Comparison of ENCODE assay signal across 22 cellular contexts in the genomic region with DNA sequence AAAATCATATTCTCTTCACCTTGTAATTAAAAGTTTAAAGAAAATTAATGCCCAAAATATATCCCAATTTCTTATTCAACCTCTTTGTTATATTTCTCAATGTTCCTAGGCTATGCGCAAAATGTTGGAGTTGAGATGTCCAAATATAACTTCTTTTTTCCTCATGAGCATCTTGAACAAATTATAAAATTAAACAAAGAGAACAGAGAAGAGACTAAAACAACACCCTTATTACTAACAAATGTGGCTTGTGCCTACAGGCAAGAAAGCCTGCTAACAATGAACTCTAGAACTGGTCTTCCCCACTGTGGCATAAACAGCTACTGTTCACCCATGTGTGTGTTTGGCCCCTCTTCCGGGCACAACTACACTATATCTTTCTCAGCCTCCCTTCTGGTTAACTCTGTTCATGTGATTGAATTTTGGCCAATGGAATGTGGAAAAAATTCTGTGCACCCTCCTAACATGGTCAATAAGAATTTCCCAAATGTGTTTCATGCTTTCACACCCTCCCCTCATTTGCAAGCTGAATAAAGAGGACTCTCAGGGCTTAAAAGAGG.
DNase-seq lines count a peak whose midpoint lies in the region; ATAC-seq, FAIRE-seq and TF ChIP-seq lines count a peak whose summit lies in the region.
"Had no signal": no experiment of that assay in that cellular context is flagged by ENCODE, and none has a peak within 500 bp of the region (broad histone marks: within the 10 kb centered on the region; RNA-seq: fewer than 3 reads in every experiment).

No MANE protein-coding gene starts in this region.

- H3K9me3 ChIP-seq in adipocyte (ENCODE audit: control insufficient read depth, low read length): no peaks in the 10 kb centered on the region
- H3K9me3 ChIP-seq: HAP-1, MG63, Peyer's patch had no signal

- H3K4me3 ChIP-seq in AG10803 (ENCODE audit: low read length): no peak overlapping the region
- no peak overlapping the region for H3K4me3 ChIP-seq in adipocyte (ENCODE audit: low read length)
- H3K4me3 ChIP-seq: HAP-1, MG63, Peyer's patch had no signal

- no peak for FAIRE-seq in HTR-8/SVneo (lab: Jason Lieb, UNC)
- FAIRE-seq: A204.1 had no signal

- no peaks in the 10 kb centered on the region for H3K27me3 ChIP-seq in adipocyte (replicated peaks; ENCODE audit: control insufficient read depth, insufficient read depth, low read length)
- H3K27me3 ChIP-seq: MG63, Peyer's patch had no signal

- DNase-seq in AG10803 (ENCODE audit: low read depth): peak; percentile 56
- DNase-seq in adipocyte (ENCODE audit: low read depth): peak; percentile 65
- peak; percentile 12 for DNase-seq in fibroblast of the conjunctiva (ENCODE audit: low read depth)
- peak; percentile 89 for DNase-seq in pons (ENCODE audit: low spot score)
- no peak for DNase-seq in HTR-8/SVneo (ENCODE audit: insufficient read length, low spot score)
- DNase-seq in NCI-H446 (lab: John Stamatoyannopoulos, UW): no peak
- DNase-seq: CD8-positive, alpha-beta memory T cell; DMS79 treated with DMSO at 0.1 percent for 48 hours; Karpas-422; MG63; NCI-H1092; NCI-H146; NCI-H2029 treated with DMSO at 0.1 percent for 48 hours; NCI-H2171; NCI-H446 treated with DMSO at 0.1 percent for 48 hours; NCI-H69; Peyer's patch had no signal

- no peak for ATAC-seq in HG02970 (IDR thresholded peaks at IDR 0.05; ENCODE audit: low FRiP score, unreplicated experiment)
- ATAC-seq in GM21576 (IDR thresholded peaks at IDR 0.05; ENCODE audit: unreplicated experiment): no peak
- ATAC-seq: Right ventricle myocardium inferior had no signal

- H3K9ac ChIP-seq in adipocyte (ENCODE audit: low read length): no peak overlapping the region

- no peaks in the 10 kb centered on the region for H3K36me3 ChIP-seq in adipocyte (ENCODE audit: control insufficient read depth, insufficient read depth, low read length, severe bottlenecking)
- H3K36me3 ChIP-seq: HAP-1, MG63, Peyer's patch had no signal

- peaks cover under 1% of the 10 kb centered on the region for H3K4me1 ChIP-seq in adipocyte (ENCODE audit: control insufficient read depth, insufficient read depth, low read length)
- H3K4me1 ChIP-seq: HAP-1, Peyer's patch had no signal

- no peak for TF ChIP-seq CTCF in AG10803 (conservative IDR thresholded peaks at IDR 0.05; ENCODE audit: low read length)

Comparison
In these comparisons a context has a peak if more than half of its experiments do, and no peak if none do; other contexts are left out.
1. DNase-seq: peak in AG10803 (single experiment), adipocyte (single experiment), fibroblast of the conjunctiva (single experiment) and pons (single experiment); none in HTR-8/SVneo (single experiment) and NCI-H446 (0 of 2).